8 cellular contexts compared by ENCODE assay signal in the genomic region with DNA sequence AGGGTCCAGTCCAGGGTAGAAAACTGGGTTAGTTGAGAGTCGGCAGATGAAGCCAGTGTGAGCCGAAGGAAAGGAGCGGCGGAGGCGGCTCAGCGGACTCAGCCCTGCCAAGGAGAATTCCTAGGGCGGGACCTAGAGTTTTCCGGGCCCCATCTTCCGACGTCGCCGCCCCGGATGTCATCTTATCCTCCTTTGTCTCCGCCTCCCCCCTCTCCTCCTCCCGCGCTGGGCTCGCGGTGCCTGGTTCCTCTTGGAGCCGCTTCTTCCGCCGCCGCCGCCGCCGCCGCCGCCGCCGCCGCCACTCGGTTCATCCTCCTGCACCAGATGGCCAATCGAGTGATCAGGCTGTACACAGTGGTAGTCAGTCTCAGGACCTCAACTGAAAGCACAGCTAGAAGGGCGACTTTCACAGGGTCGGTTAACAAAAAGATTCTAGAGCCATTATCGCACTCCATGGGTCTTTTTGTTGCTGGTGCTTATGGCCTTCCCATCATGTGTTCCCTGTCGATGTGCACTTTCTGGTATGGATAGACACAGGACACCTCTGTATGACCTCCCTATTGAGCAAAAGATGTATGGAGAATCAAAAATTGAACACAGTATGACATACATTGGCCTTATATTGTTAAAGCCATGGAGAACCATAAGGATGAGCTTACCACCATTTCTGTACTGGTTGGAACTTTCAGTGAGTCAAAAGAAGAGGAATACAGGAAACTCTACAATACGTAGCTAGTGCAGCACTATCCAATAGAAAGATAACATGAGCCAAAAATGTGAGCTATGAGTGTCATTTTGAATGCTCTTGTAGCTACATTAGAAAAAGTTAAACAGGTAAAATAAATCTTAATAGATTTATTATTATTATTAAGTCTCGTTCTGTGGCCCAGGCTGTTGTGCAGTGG. TPM values are rescaled to one million over a fixed set of nuclear protein-coding genes. Genes with fewer than 3 reads are reported as not detected.
DNase-seq lines count a peak whose midpoint lies in the region; ATAC-seq and TF ChIP-seq lines count a peak whose summit lies in the region.

No MANE protein-coding gene starts in this region.

- H4K20me1 ChIP-seq in BLaER1 treated with 17β-estradiol and CSF1 and Interleukin-3, amounts not matched to agents 10 nM and 100 nM: no peaks in the 10 kb centered on the region

- H3K4me2 ChIP-seq in BLaER1 treated with 17β-estradiol and CSF1 and Interleukin-3, amounts not matched to agents 10 nM and 100 nM: peak overlapping the region in 9 of 11 experiments; percentile 19 to 68 (median 51); a peak in 16 of 22 replicates

- peaks cover 0 to 26% (median 6%) of the 10 kb centered on the region in 11 experiments; a peak in 10 of 22 replicates for H3K27me3 ChIP-seq in BLaER1 treated with 17β-estradiol and CSF1 and Interleukin-3, amounts not matched to agents 10 nM and 100 nM
- H3K27me3 ChIP-seq in left lung: no peaks in the 10 kb centered on the region

- peak overlapping the region; percentile 49 for H3K27ac Mint-ChIP-seq in activated CD4-positive, alpha-beta T cell treated with anti-CD3 and anti-CD28 coated beads, Interleukin-2, amount 10 ng/mL, durations not matched to agents 24 days and 14 days

- H3K36me3 ChIP-seq in BLaER1 treated with 17β-estradiol and CSF1 and Interleukin-3, amounts not matched to agents 10 nM and 100 nM: no peaks in the 10 kb centered on the region
- H3K36me3 ChIP-seq in left lung: no peaks in the 10 kb centered on the region

- peaks cover 9% of the 10 kb centered on the region for H3K4me1 Mint-ChIP-seq in activated CD4-positive, alpha-beta T cell treated with anti-CD3 and anti-CD28 coated beads, Interleukin-2, amount 10 ng/mL, durations not matched to agents 24 days and 14 days

- peak overlapping the region in 5 of 10 experiments; percentile 4 to 62 (median 20); a peak in 10 of 20 replicates for H3K4me3 ChIP-seq in BLaER1 treated with 17β-estradiol and CSF1 and Interleukin-3, amounts not matched to agents 10 nM and 100 nM
- H3K4me3 ChIP-seq in left lung: peak overlapping the region in 1 of 2 donors; percentile 29

- no peaks in the 10 kb centered on the region for H3K9me3 Mint-ChIP-seq in activated CD4-positive, alpha-beta T cell treated with anti-CD3 and anti-CD28 coated beads, Interleukin-2, amount 10 ng/mL, durations not matched to agents 24 days and 14 days

- H3K4me1 ChIP-seq in BLaER1 treated with 17β-estradiol and CSF1 and Interleukin-3, amounts not matched to agents 10 nM and 100 nM: peaks cover 0 to 13% (median 10%) of the 10 kb centered on the region in 10 experiments; a peak in 14 of 20 replicates
- H3K4me1 ChIP-seq in left lung: peaks cover 0 to 4% of the 10 kb centered on the region in 2 donors

- peak overlapping the region; percentile 83 for H3K4me3 Mint-ChIP-seq in activated CD4-positive, alpha-beta T cell treated with anti-CD3 and anti-CD28 coated beads, Interleukin-2, amount 10 ng/mL, durations not matched to agents 24 days and 14 days

- no peaks in the 10 kb centered on the region for H3K36me3 Mint-ChIP-seq in activated CD4-positive, alpha-beta T cell treated with anti-CD3 and anti-CD28 coated beads, Interleukin-2, amount 10 ng/mL, durations not matched to agents 24 days and 14 days (ENCODE audit: low read depth)

- H3K9ac ChIP-seq in BLaER1 treated with 17β-estradiol and CSF1 and Interleukin-3, amounts not matched to agents 10 nM and 100 nM: peak overlapping the region in 6 of 11 experiments; percentile 25 to 50 (median 35); a peak in 9 of 22 replicates

- peak; percentile 89 to 91 for DNase-seq in NCI-H524 (lab: John Stamatoyannopoulos, UW)
- peak; percentile 82 for DNase-seq in activated CD4-positive, alpha-beta T cell treated with anti-CD3 and anti-CD28 coated beads, Interleukin-2, amount 10 ng/mL, durations not matched to agents 24 days and 14 days
- DNase-seq in dedifferentiated amniotic fluid mesenchymal stem cell (ENCODE audit: extremely low spot score): peak; percentile 85
- DNase-seq in left lung: peak; percentile 84 to 92
- peak; percentile 48 to 61 for DNase-seq in stimulated activated CD4-positive, alpha-beta T cell treated with anti-CD3 and anti-CD28 coated beads, Interleukin-2, amount 100 ng/mL, for 48 hours

- TF ChIP-seq CTCF in left lung (IDR thresholded peaks at IDR 0.05): no peak

- peak overlapping the region in 5 of 11 experiments; percentile 22 to 44 (median 40); a peak in 7 of 22 replicates for H3K27ac ChIP-seq in BLaER1 treated with 17β-estradiol and CSF1 and Interleukin-3, amounts not matched to agents 10 nM and 100 nM
- H3K27ac ChIP-seq in left lung: peak overlapping the region; percentile 41 to 66

- H3K27me3 Mint-ChIP-seq in activated CD4-positive, alpha-beta T cell treated with anti-CD3 and anti-CD28 coated beads, Interleukin-2, amount 10 ng/mL, durations not matched to agents 24 days and 14 days: peaks cover 2% of the 10 kb centered on the region

- peak; percentile 92 for ATAC-seq in GM19351 (IDR thresholded peaks at IDR 0.05; ENCODE audit: unreplicated experiment)
- peak; percentile 94 for ATAC-seq in HG03460 (IDR thresholded peaks at IDR 0.05; ENCODE audit: unreplicated experiment)
- ATAC-seq in left lung: peak; percentile 100

- H3K9me3 ChIP-seq in BLaER1 treated with 17β-estradiol and CSF1 and Interleukin-3, amounts not matched to agents 10 nM and 100 nM (replicated peaks in 1 of 11): peaks cover 1 to 3% (median 2%) of the 10 kb centered on the region in 11 experiments; a peak in 21 of 22 replicates
- H3K9me3 ChIP-seq in left lung: no peaks in the 10 kb centered on the region

- intact Hi-C loops in activated CD4-positive, alpha-beta T cell treated with anti-CD3 and anti-CD28 coated beads, Interleukin-2, amount 10 ng/mL, durations not matched to agents 24 days and 14 days (cut with micrococcal nuclease): loop anchor here (2.0 kb wide), 1 partner anchor 32 kb away; a partner anchor contains a TSS
- intact Hi-C loops in left lung (cut with DNase I): no loop called here

RNA-seq across cellular contexts. Expression of a gene that starts 32.4 kb away (rescaled TPM):
- total RNA-seq in activated CD4-positive, alpha-beta T cell treated with anti-CD3 and anti-CD28 coated beads, Interleukin-2, amount 10 ng/mL, durations not matched to agents 24 days and 14 days: 91.2 and 96.7 TPM in 2 replicates
- 10 to 100 TPM; 78.2 to 87.7 TPM for total RNA-seq in left lung
